Comparison of ENCODE assay signal across 8 cellular contexts in the genomic region with DNA sequence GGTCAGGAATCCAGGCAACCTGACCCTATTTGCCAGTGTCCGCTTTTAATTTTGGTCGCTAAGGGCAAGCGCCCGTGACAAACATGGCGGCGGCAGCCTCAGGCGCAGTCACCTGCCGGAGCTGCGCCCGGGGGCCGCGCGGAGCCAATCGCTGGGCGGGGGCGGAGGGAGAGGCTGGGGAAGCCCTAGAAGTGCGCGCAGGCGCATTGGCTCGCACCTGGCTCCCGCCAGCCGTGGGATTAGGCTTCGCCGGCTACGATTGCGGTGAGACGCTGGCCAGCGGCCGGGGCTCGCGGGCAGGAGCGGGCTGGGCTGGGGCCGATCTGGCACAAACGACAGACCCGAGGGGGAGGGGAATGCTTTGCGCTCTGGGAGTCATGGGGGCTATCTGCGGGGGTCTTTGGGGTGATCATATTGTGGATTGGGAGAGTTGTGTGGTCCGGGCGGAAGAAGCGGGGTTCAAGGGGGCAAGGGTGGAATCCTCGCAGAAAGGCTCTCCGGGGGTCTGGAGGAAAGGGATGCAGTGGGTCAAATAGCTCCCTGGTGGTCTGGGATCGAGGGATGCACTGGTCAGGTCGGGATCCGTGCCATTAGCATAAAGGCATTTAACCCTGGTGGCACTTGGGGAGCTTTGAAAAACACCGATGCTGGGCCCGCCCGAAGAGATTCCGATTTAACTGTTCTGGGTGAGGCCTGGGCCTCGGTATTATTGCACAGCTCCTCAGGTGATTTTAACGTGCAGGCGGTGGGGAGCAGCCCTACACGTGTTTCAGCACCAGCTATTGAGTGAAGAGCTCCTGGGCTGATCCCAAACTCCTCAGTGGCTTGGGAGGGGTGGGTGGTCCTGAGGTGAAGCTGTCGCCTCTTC. TPM values are rescaled to one million over a fixed set of nuclear protein-coding genes. Genes with fewer than 3 reads are reported as not detected.
DNase-seq lines count a peak whose midpoint lies in the region; ATAC-seq and TF ChIP-seq lines count a peak whose summit lies in the region.

No MANE protein-coding gene starts in this region.

- H3K27me3 ChIP-seq in OCI-LY3 (ENCODE audit: low read depth, low read length) (no peaks in the 10 kb centered on the region), mucosa of stomach (ENCODE audit: control insufficient read depth, insufficient read depth, low read length) (no peaks in the 10 kb centered on the region)

- H4K20me1 ChIP-seq in OCI-LY3 (ENCODE audit: insufficient read depth, low read length), result no peaks in the 10 kb centered on the region

- peak overlapping the region; percentile 81 for H3K9ac ChIP-seq in OCI-LY3 (ENCODE audit: low read length)
- peak overlapping the region; percentile 65 for H3K9ac ChIP-seq in mucosa of stomach (ENCODE audit: low read length)

- peak; percentile 86 for ATAC-seq in GM21423 (IDR thresholded peaks at IDR 0.05; ENCODE audit: unreplicated experiment)

- peaks cover 20% of the 10 kb centered on the region for H3K79me2 ChIP-seq in OCI-LY3 (ENCODE audit: low read length)

- no peak for TF ChIP-seq CTCF in OCI-LY3 (IDR thresholded peaks at IDR 0.05; ENCODE audit: low read depth, low read length)
- no peak for TF ChIP-seq CTCF in epithelial cell of proximal tubule (conservative IDR thresholded peaks at IDR 0.05; ENCODE audit: low read depth, low read length)

- peaks cover 15% of the 10 kb centered on the region for H3K4me1 ChIP-seq in OCI-LY3 (ENCODE audit: low read length)
- peaks cover 22% of the 10 kb centered on the region for H3K4me1 ChIP-seq in mucosa of stomach (ENCODE audit: control insufficient read depth, insufficient read depth, low read length)

- H3K4me3 ChIP-seq in OCI-LY3 (ENCODE audit: low read length), result peak overlapping the region; percentile 92
- H3K4me3 ChIP-seq in epithelial cell of proximal tubule (ENCODE audit: low read depth, low read length), result peak overlapping the region; percentile 66
- H3K4me3 ChIP-seq in mucosa of stomach (ENCODE audit: low read length), result peak overlapping the region; percentile 53

- peak overlapping the region; percentile 21; the same call in 1 of the 2 replicates for H3K27ac ChIP-seq in OCI-LY3 (ENCODE audit: low read length)

- H3K36me3 ChIP-seq in OCI-LY3 (replicated peaks; ENCODE audit: low read depth, low read length) (no peaks in the 10 kb centered on the region), mucosa of stomach (ENCODE audit: control insufficient read depth, insufficient read depth, low read length) (no peaks in the 10 kb centered on the region)

- H2AFZ ChIP-seq in OCI-LY3 (ENCODE audit: low read depth, low read length), result peak overlapping the region; percentile 92

- peak overlapping the region; percentile 82 for H3K4me2 ChIP-seq in OCI-LY3 (ENCODE audit: low read length)

- H3K9me3 ChIP-seq in OCI-LY3 (ENCODE audit: insufficient read depth, low read length), result no peaks in the 10 kb centered on the region
- no peaks in the 10 kb centered on the region for H3K9me3 ChIP-seq in mucosa of stomach (ENCODE audit: control insufficient read depth, low read length)

- DNase-seq in COR-L47 (lab: John Stamatoyannopoulos, UW) (peak; percentile 87), HuH-7.5 (ENCODE audit: low spot score) (peak; percentile 97), activated T-cell treated with anti-CD3 and anti-CD28 coated beads for 48 hours (ENCODE audit: low read depth) (peak; percentile 93), epithelial cell of proximal tubule (ENCODE audit: low read depth) (no peak)
- DNase-seq in stimulated activated CD8-positive, alpha-beta memory T cell treated with anti-CD3 and anti-CD28 coated beads, Interleukin-7, amount 100 ng/mL, for 1 hour (ENCODE audit: low read depth in 2 of 2), result peak; percentile 83 to 87

RNA-seq across cellular contexts. Expression of a gene that starts 10.1 kb away (rescaled TPM):
- 2.2 and 10.3 TPM in 2 replicates for total RNA-seq in epithelial cell of proximal tubule

RNA-seq across cellular contexts. Expression of a gene that starts 29.0 kb away (rescaled TPM):
- total RNA-seq in epithelial cell of proximal tubule, result 77.8 and 98.5 TPM in 2 replicates

RNA-seq across cellular contexts. Expression of a gene that starts 40.8 kb away (rescaled TPM):
- total RNA-seq in epithelial cell of proximal tubule, result 23.8 and 34.6 TPM in 2 replicates

RNA-seq across cellular contexts. Expression of a gene that starts 41.1 kb away (rescaled TPM):
- 129 and 136 TPM in 2 replicates for total RNA-seq in epithelial cell of proximal tubule

RNA-seq across cellular contexts. Expression of a gene that starts 42.4 kb away (rescaled TPM):
- total RNA-seq in epithelial cell of proximal tubule, result 4.4 and 6.2 TPM in 2 replicates
